In the genomic region with DNA sequence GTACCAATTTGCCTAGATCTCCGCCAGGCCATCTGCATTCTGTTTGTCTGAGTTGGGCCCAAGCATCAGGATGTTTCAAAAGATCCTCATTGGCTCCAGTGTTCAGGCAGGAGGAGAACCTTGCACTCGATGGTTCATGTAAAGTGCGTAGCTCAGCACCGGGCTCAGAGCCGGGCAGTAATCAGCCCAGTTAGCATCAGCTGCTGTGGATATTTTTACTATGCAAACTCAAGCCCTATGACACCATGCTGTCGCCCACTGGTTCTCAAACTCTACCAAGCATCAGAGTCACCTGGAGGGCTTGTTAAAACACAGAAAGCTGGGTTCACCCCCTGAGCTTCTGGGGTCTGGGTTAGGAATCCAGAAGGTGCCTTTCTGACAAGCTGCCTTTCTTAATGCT, we compare ENCODE assay signal across 22 cellular contexts.
"Had no signal": no experiment of that assay in that cellular context is flagged by ENCODE, and none has a peak within 500 bp of the region (broad histone marks: within the 10 kb centered on the region; RNA-seq: fewer than 3 reads in every experiment).

No MANE protein-coding gene starts in this region.

- H3K9me3 ChIP-seq: adrenal gland had no signal

- H3K4me1 ChIP-seq: adrenal gland had no signal

- H3K27ac ChIP-seq: adrenal gland, coronary artery had no signal

- FAIRE-seq: bronchial epithelial cell, RCC 7860 had no signal

- H3K36me3 ChIP-seq: adrenal gland had no signal

- H3K27me3 ChIP-seq: adrenal gland had no signal

- ATAC-seq: PC-3, T-helper 17 cell had no signal

- DNase-seq: activated CD4-positive, alpha-beta memory T cell treated with anti-CD3 and anti-CD28 coated beads for 36 hours; activated CD4-positive, CD25-positive, alpha-beta regulatory T cell treated with anti-CD3 and anti-CD28 coated beads, Interleukin-2, amount 50 U/mL, for 72 hours; activated CD8-positive, alpha-beta memory T cell treated with anti-CD3 and anti-CD28 coated beads for 24 hours; activated naive CD4-positive, alpha-beta T cell treated with anti-CD3 and anti-CD28 coated beads, Interleukin-2, amount 50 U/mL, for 16 hours; activated naive CD8-positive, alpha-beta T cell treated with anti-CD3 and anti-CD28 coated beads, Interleukin-2, amount 10 ng/mL, durations not matched to agents 7 days and 5 days; activated T-cell treated with anti-CD3 and anti-CD28 coated beads, Interleukin-2, amount 50 U/mL, for 72 hours; adrenal gland; aorta; central memory CD4-positive, alpha-beta T cell; MM.1S; NCI-H1436; NCI-H1694 treated with DMSO at 0.1 percent for 48 hours; NCI-H2081; NCI-H510A treated with DMSO at 0.1 percent for 48 hours; NK-92 treated with Interleukin-12 subunit alpha and Interleukin-12 subunit beta, amount 100 ng/mL, for 24 hours; PC-3; SHP77; T-helper 17 cell; T-helper 9 cell had no signal

- H3K4me3 ChIP-seq: adrenal gland, coronary artery had no signal
